8 cellular contexts compared by ENCODE assay signal in the genomic region with DNA sequence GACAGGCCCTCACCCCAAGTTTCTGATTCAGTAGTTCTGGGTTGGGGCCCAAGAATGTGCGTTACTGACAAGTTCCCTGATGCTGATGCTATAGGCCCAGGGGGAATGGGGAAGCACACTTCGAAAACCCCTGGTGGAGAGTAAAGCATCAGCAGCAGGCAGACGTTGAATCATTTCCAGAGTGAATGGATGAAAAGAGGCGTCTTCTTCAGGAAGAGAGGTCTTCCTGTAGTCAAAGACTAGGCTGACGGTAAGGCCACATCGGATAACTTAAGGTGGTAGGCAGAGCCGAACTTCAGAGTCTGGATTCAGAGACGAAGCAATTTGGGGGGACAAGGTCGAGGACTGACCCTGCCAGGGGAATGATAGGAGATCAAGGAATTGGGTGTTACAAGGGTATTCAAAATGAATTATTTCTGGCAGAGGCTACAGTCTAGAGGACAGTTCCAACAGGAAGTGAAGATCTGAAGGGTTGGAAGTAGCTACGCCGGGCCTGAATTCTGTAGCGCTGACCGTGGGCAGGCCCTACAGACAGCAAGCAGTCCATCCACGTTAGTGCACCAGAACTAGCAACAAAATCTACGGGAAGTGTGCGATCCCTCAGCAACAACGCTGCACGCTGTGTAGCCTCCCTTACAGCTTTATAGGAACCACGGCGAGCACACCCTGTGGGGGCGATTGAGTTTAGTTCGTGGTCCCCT. TPM values are rescaled to one million over a fixed set of nuclear protein-coding genes. Genes with fewer than 3 reads are reported as not detected.
A peak's percentile ranks its signal among the peaks of the same experiment; 100 is the strongest.
DNase-seq lines count a peak whose midpoint lies in the region; ATAC-seq and TF ChIP-seq lines count a peak whose summit lies in the region.

No MANE protein-coding gene starts in this region.

- peaks cover 33% of the 10 kb centered on the region for H3K4me1 ChIP-seq in osteoblast (ENCODE audit: insufficient read depth, low read length)

- TF ChIP-seq CTCF in fibroblast of villous mesenchyme (IDR thresholded peaks at IDR 0.05; ENCODE audit: insufficient read depth, low read depth, low read length) (peak; percentile 13), osteoblast (IDR thresholded peaks at IDR 0.05; ENCODE audit: extremely low read depth, low read depth, low read length) (peak; percentile 39)

- no peaks in the 10 kb centered on the region for H4K20me1 ChIP-seq in osteoblast (ENCODE audit: insufficient read depth, low read length)

- ATAC-seq in GM21737 (IDR thresholded peaks at IDR 0.05; ENCODE audit: unreplicated experiment), result peak; percentile 24

- no peaks in the 10 kb centered on the region for H3K27me3 ChIP-seq in osteoblast (ENCODE audit: insufficient read depth, low read length)

- in situ Hi-C loops in G401 (cut with HindIII; ENCODE audit: low sequenced_read_pairs), result no loop called here

- H3K36me3 ChIP-seq in osteoblast (ENCODE audit: insufficient read depth, low read length), result peaks cover 7% of the 10 kb centered on the region

- H3K4me2 ChIP-seq in osteoblast (ENCODE audit: insufficient read depth, low read length), result peak overlapping the region; percentile 99

- H2AFZ ChIP-seq in osteoblast (ENCODE audit: low read length), result peak overlapping the region; percentile 99

- peak overlapping the region; percentile 77 for H3K27ac ChIP-seq in osteoblast (ENCODE audit: low read depth, low read length)

- H3K4me3 ChIP-seq in fibroblast of villous mesenchyme (ENCODE audit: low read depth, low read length), result peak overlapping the region; percentile 89
- peak overlapping the region; percentile 90 for H3K4me3 ChIP-seq in osteoblast (ENCODE audit: insufficient read depth, low read length)

- DNase-seq in G401 (ENCODE audit: low spot score), result peak; percentile 48
- DNase-seq in NCI-H1417 (lab: John Stamatoyannopoulos, UW), result peak in 2 of 3 experiments; percentile 71 to 79
- DNase-seq in activated T-cell treated with anti-CD3 and anti-CD28 coated beads, Interleukin-2, amount 50 U/mL, for 1 hour, result peak; percentile 40
- no peak for DNase-seq in fibroblast of villous mesenchyme (ENCODE audit: low read depth)
- DNase-seq in osteoblast (ENCODE audit: insufficient read length, low spot score, missing footprints), result peak; percentile 90
- no peak for DNase-seq in cerebellar nuclear complex (lab: John Stamatoyannopoulos, UW)
- DNase-seq in H4 (ENCODE audit: low spot score), result no peak

- H3K9me3 ChIP-seq in osteoblast (ENCODE audit: low read depth, low read length), result no peaks in the 10 kb centered on the region

- H3K79me2 ChIP-seq in osteoblast (ENCODE audit: insufficient read depth, low read length), result peaks cover 22% of the 10 kb centered on the region

RNA-seq across cellular contexts. Expression of gene CENATAC, which starts 0.9 kb away (rescaled TPM):
- total RNA-seq in G401 (2014; rRNA removed; shearing (Covaris generic)), result 30.4 and 34.0 TPM in 2 replicates
- total RNA-seq in fibroblast of villous mesenchyme (34.5 and 42.8 TPM in 2 replicates), osteoblast (37.6 and 37.7 TPM in 2 replicates)
- total RNA-seq in H4 (2014; rRNA removed; shearing (Covaris generic)), result 11.9 and 14.4 TPM in 2 replicates

RNA-seq across cellular contexts. Expression of gene RPS25, which starts 21.1 kb away (rescaled TPM):
- 2,429 and 3,013 TPM in 2 replicates for total RNA-seq in G401 (2014; rRNA removed; shearing (Covaris generic))
- total RNA-seq in fibroblast of villous mesenchyme (886 and 914 TPM in 2 replicates), osteoblast (1,078 and 1,259 TPM in 2 replicates)
- 3,227 and 3,660 TPM in 2 replicates for total RNA-seq in H4 (2014; rRNA removed; shearing (Covaris generic))

RNA-seq across cellular contexts. Expression of gene TRAPPC4, which starts 21.5 kb away (rescaled TPM):
- 97.7 and 110 TPM in 2 replicates for total RNA-seq in G401 (2014; rRNA removed; shearing (Covaris generic))
- total RNA-seq in fibroblast of villous mesenchyme (55.4 and 94.6 TPM in 2 replicates), osteoblast (42.3 and 48.0 TPM in 2 replicates)
- total RNA-seq in H4 (2014; rRNA removed; shearing (Covaris generic)), result 118 and 134 TPM in 2 replicates

RNA-seq across cellular contexts. Expression of gene FOXR1, which starts 25.5 kb away (rescaled TPM):
- total RNA-seq in G401 (2014; rRNA removed; shearing (Covaris generic)), result not detected in 2 replicates
- total RNA-seq in fibroblast of villous mesenchyme, result not detected in 2 replicates
- not detected in 2 replicates for total RNA-seq in osteoblast
- total RNA-seq in H4 (2014; rRNA removed; shearing (Covaris generic)), result not detected in 2 replicates

RNA-seq across cellular contexts. Expression of gene SLC37A4, which starts 33.6 kb away (rescaled TPM):
- 9.9 and 15.5 TPM in 2 replicates for total RNA-seq in G401 (2014; rRNA removed; shearing (Covaris generic))
- total RNA-seq in fibroblast of villous mesenchyme, result 9.5 and 13.2 TPM in 2 replicates
- 13.0 and 14.8 TPM in 2 replicates for total RNA-seq in osteoblast
- 21.7 and 26.6 TPM in 2 replicates for total RNA-seq in H4 (2014; rRNA removed; shearing (Covaris generic))

Comparison
In these comparisons a context has a peak if more than half of its experiments do, and no peak if none do; other contexts are left out.
1. DNase-seq: peak in G401 (single experiment), NCI-H1417 (2 of 3), activated T-cell treated with anti-CD3 and anti-CD28 coated beads, Interleukin-2, amount 50 U/mL, for 1 hour (single experiment) and osteoblast (single experiment); none in fibroblast of villous mesenchyme (single experiment), cerebellar nuclear complex (0 of 2) and H4 (single experiment).